ENCODE assay signal across 17 cellular contexts in genomic region chr2:171451074-171451473, GRCh38. TPM values are rescaled to one million over a fixed set of nuclear protein-coding genes. Genes with fewer than 3 reads are reported as not detected.
A peak's percentile ranks its signal among the peaks of the same experiment; 100 is the strongest.
DNase-seq lines count a peak whose midpoint lies in the region; ATAC-seq and TF ChIP-seq lines count a peak whose summit lies in the region.
"Had no signal": no experiment of that assay in that cellular context is flagged by ENCODE, and none has a peak within 500 bp of the region (broad histone marks: within the 10 kb centered on the region; RNA-seq: fewer than 3 reads in every experiment).

No MANE protein-coding gene starts in this region.

- H3K79me2 ChIP-seq in SK-N-SH (ENCODE audit: insufficient read depth): 0 out of 2 replicates have a peak, but pooled peaks cover 5% of the 10 kb centered on the region

- H4K20me1 ChIP-seq in SK-N-SH (ENCODE audit: insufficient read depth): no peaks in the 10 kb centered on the region

- no peak for TF ChIP-seq EP300 in SK-N-SH (IDR thresholded peaks at IDR 0.05; ENCODE audit: borderline replicate concordance in 1 of 2, low read depth in 1 of 2, low read length in 1 of 2)

- TF ChIP-seq RAD21 in SK-N-SH (IDR thresholded peaks at IDR 0.05; ENCODE audit: low read length): no peak

- CTCF ChIA-PET in SK-N-SH (lab: Yijun Ruan, JAX) (no interaction called here), WTC11 (lab: Charles Lee) (interaction anchor here (1.7 kb wide), 1 partner anchor 478 kb away, joined by 4 read pairs; no protein-coding TSS in a partner anchor)

- H3K4me1 Mint-ChIP-seq in WTC11: peaks cover 4% of the 10 kb centered on the region

- DNase-seq in EH (ENCODE audit: low read depth) (peak; percentile 22), SK-N-SH (no peak), WTC11 (ENCODE audit: low spot score) (no peak), HT-29 (ENCODE audit: low spot score) (no peak)
- DNase-seq: C1 segment of cervical spinal cord; Caco-2; CD4-positive, alpha-beta memory T cell; DMS153; DND-41; EL; GDM1; GM23248; H7; HCEC 1CT had no signal

- ATAC-seq in WTC11 (no peak), HG02885 (IDR thresholded peaks at IDR 0.05; ENCODE audit: poor library complexity, unreplicated experiment) (no peak), HG02973 (IDR thresholded peaks at IDR 0.05; ENCODE audit: unreplicated experiment) (no peak)
- ATAC-seq: GM12878 had no signal

- H3K4me3 Mint-ChIP-seq in WTC11: no peak overlapping the region
- H3K4me3 Mint-ChIP-seq: CD4-positive, alpha-beta memory T cell had no signal

- peaks cover 0 to 9% of the 10 kb centered on the region in 2 experiments; a peak in 1 of 4 replicates for H3K4me1 ChIP-seq in SK-N-SH (ENCODE audit: control insufficient read depth in 1 of 2, insufficient read depth in 2 of 2, low read depth in 1 of 2, low read length in 1 of 2)
- H3K4me1 ChIP-seq: Caco-2 had no signal

- H3K9me2 ChIP-seq in SK-N-SH: no peaks in the 10 kb centered on the region

- H3K27ac ChIP-seq in SK-N-SH (ENCODE audit: low read depth in 2 of 2, low read length in 1 of 2): peak overlapping the region in 1 of 2 experiments; percentile 53; a peak in 2 of 4 replicates
- H3K27ac ChIP-seq: GM23248 had no signal

- H3K27ac Mint-ChIP-seq in WTC11: peak overlapping the region; percentile 1; the same call in 1 of the 2 replicates

- no peaks in the 10 kb centered on the region for H3K9me3 ChIP-seq in SK-N-SH
- H3K9me3 ChIP-seq: Caco-2 had no signal

- H3K4me3 ChIP-seq in SK-N-SH (ENCODE audit: low read depth in 2 of 2, low read length in 1 of 2): no peak overlapping the region
- H3K4me3 ChIP-seq: GM12878, GM23248 had no signal

- H3K9me3 Mint-ChIP-seq in WTC11: peaks cover 9% of the 10 kb centered on the region
- H3K9me3 Mint-ChIP-seq: CD4-positive, alpha-beta memory T cell had no signal

- peaks cover 74% of the 10 kb centered on the region for H3K36me3 Mint-ChIP-seq in WTC11

- H3K36me3 ChIP-seq in SK-N-SH (replicated peaks in 1 of 2; ENCODE audit: control insufficient read depth in 1 of 2, insufficient read depth in 2 of 2, low read length in 1 of 2): peaks cover 40 to 58% of the 10 kb centered on the region in 2 experiments

- POLR2A ChIA-PET in SK-N-SH (lab: Yijun Ruan, JAX): no interaction called here
- POLR2A ChIA-PET in WTC11 (lab: Charles Lee): no interaction called here

- TF ChIP-seq CTCF in SK-N-SH (IDR thresholded peaks at IDR 0.05): no peak
- no peak for TF ChIP-seq CTCF in WTC11 (IDR thresholded peaks at IDR 0.05)

- no peaks in the 10 kb centered on the region for H3K27me3 ChIP-seq in SK-N-SH (ENCODE audit: insufficient read depth)

- H3K4me2 ChIP-seq in SK-N-SH: peak overlapping the region; percentile 15; the same call in 1 of the 2 replicates

- H3K27me3 Mint-ChIP-seq in WTC11 (ENCODE audit: low read depth): no peaks in the 10 kb centered on the region
- H3K27me3 Mint-ChIP-seq: CD4-positive, alpha-beta memory T cell had no signal

- H3K9ac ChIP-seq in SK-N-SH: no peak overlapping the region
- H3K9ac ChIP-seq: GM23248 had no signal

- no peak overlapping the region for H2AFZ ChIP-seq in SK-N-SH (ENCODE audit: low read depth)
- H2AFZ ChIP-seq: GM23248 had no signal

- peaks cover 16% of the 10 kb centered on the region for H3F3A ChIP-seq in SK-N-SH (replicated peaks; ENCODE audit: insufficient read depth)

TF ChIP-seq in SK-N-SH, 30 proteins besides CTCF, POLR2A, EP300 and RAD21 (continues in another document):
- TF ChIP-seq JUND (IDR thresholded peaks at IDR 0.05): peak; percentile 34; the same call in 1 of the 2 replicates
- no peak for TF ChIP-seq SMC3 (IDR thresholded peaks at IDR 0.05; ENCODE audit: low read depth, low read length)
- TF ChIP-seq FOXM1 (IDR thresholded peaks at IDR 0.05; ENCODE audit: low read depth): no peak
- no peak for TF ChIP-seq TEAD4 (IDR thresholded peaks at IDR 0.05; ENCODE audit: borderline replicate concordance, insufficient read depth)
- no peak for TF ChIP-seq IRF3 (IDR thresholded peaks at IDR 0.05; ENCODE audit: low read depth, low read length)
- TF ChIP-seq NRF1 (IDR thresholded peaks at IDR 0.05; ENCODE audit: low read depth, low read length): no peak
- no peak for TF ChIP-seq MEF2A (IDR thresholded peaks at IDR 0.05; ENCODE audit: borderline replicate concordance, low read depth)
- TF ChIP-seq PBX3 (IDR thresholded peaks at IDR 0.05): peak; percentile 74
- TF ChIP-seq FOSL2 (IDR thresholded peaks at IDR 0.05; ENCODE audit: borderline replicate concordance, low read depth): no peak
- no peak for TF ChIP-seq RFX5 (IDR thresholded peaks at IDR 0.05; ENCODE audit: low read length)
- peak; percentile 20; the same call in 1 of the 2 replicates for TF ChIP-seq TCF12 (IDR thresholded peaks at IDR 0.05)

TF ChIP-seq in WTC11, 78 proteins besides CTCF, POLR2A, EP300 and RAD21 (continues in another document):
- no peak for TF ChIP-seq MAX (CRISPR knock-in tag; IDR thresholded peaks at IDR 0.05)
- no peak for TF ChIP-seq ZNF281 (CRISPR knock-in tag; IDR thresholded peaks at IDR 0.05)
- TF ChIP-seq ZBTB43 (CRISPR knock-in tag; IDR thresholded peaks at IDR 0.05): no peak
- TF ChIP-seq ESRRA (CRISPR knock-in tag; IDR thresholded peaks at IDR 0.05; ENCODE audit: borderline replicate concordance): no peak
- no peak for TF ChIP-seq FOXP1 (CRISPR knock-in tag; IDR thresholded peaks at IDR 0.05; ENCODE audit: borderline replicate concordance)
- no peak for TF ChIP-seq USF2 (CRISPR knock-in tag; IDR thresholded peaks at IDR 0.05)

RNA-seq across cellular contexts. Expression of gene DCAF17, which starts 17.0 kb away (rescaled TPM):
- 4.9 and 7.5 TPM in 2 replicates for polyA plus RNA-seq in SK-N-SH (2012; rRNA removed)
- 7.3 and 7.5 TPM in 2 replicates for polyA plus RNA-seq in SK-N-SH (2012; cell fraction: cytosol; rRNA removed)
- 7.0 and 14.3 TPM in 2 replicates for polyA plus RNA-seq in SK-N-SH (2012; cell fraction: nucleus; rRNA removed)
- 27.2 to 34.0 TPM (median 30.5 TPM) in 3 replicates for total RNA-seq in WTC11 (2021)
- total RNA-seq in HT-29 (2014; rRNA removed; shearing (Covaris generic)): 3.8 and 4.4 TPM in 2 replicates

RNA-seq across cellular contexts. Expression of gene METTL8, which starts 17.3 kb away (rescaled TPM):
- 5.1 and 6.2 TPM in 2 replicates for polyA plus RNA-seq in SK-N-SH (2012; rRNA removed)
- polyA plus RNA-seq in SK-N-SH (2012; cell fraction: cytosol; rRNA removed): 9.5 and 13.4 TPM in 2 replicates
- polyA plus RNA-seq in SK-N-SH (2012; cell fraction: nucleus; rRNA removed): 8.5 and 8.8 TPM in 2 replicates
- total RNA-seq in WTC11 (2021): 47.8 to 59.1 TPM (median 53.4 TPM) in 3 replicates
- total RNA-seq in HT-29 (2014; rRNA removed; shearing (Covaris generic)): 6.9 and 10.7 TPM in 2 replicates
